In the genomic region with DNA sequence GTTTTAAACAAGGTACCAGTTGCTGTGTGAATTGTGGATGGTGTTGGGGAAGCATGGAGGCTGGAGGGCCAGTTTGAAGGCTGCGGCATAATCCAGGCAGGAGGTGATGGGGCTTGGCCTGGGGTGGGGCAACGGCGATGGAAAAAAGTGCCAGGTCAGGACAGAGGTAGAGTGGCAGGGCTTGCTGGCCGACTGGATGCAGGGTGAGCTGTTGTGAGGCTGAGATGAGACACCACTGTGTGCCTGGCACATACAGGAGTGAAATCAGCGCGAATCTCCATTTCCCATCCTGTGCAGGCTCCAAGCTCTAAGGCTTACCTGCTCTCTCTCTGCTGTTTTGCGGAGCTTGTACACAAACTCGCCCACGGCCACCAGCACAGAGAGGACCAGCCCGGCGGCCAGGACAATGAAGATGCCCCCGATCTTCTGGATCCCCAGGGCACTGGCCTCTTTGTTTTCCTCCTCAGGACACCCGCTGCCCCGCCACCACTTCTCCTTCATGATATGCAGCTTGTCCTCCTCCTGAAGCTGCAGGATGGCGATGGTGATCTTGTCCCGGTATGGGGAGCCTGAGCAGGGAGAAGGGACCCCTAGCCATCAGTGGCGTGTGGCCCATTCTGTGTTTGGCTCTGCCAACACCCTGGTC, we compare ENCODE assay signal across 2 cellular contexts.
TF ChIP-seq lines count a peak whose summit lies in the region.

No MANE protein-coding gene starts in this region.

TF ChIP-seq in GM23338, 12 proteins besides CTCF, POLR2A, EP300 and RAD21 (continues in another document):
- TF ChIP-seq NANOG (IDR thresholded peaks at IDR 0.05; ENCODE audit: borderline replicate concordance) = no peak
- no peak for TF ChIP-seq STAT1 (IDR thresholded peaks at IDR 0.05; ENCODE audit: unreplicated experiment)
- TF ChIP-seq CREB1 (CRISPR knock-in tag; IDR thresholded peaks at IDR 0.05; ENCODE audit: low read depth) = no peak
- no peak for TF ChIP-seq EZH2phosphoT487 (IDR thresholded peaks at IDR 0.05; ENCODE audit: unreplicated experiment)
- TF ChIP-seq ZNF331 (CRISPR knock-in tag; IDR thresholded peaks at IDR 0.05; ENCODE audit: low read depth) = no peak
- TF ChIP-seq, protein P1, sequence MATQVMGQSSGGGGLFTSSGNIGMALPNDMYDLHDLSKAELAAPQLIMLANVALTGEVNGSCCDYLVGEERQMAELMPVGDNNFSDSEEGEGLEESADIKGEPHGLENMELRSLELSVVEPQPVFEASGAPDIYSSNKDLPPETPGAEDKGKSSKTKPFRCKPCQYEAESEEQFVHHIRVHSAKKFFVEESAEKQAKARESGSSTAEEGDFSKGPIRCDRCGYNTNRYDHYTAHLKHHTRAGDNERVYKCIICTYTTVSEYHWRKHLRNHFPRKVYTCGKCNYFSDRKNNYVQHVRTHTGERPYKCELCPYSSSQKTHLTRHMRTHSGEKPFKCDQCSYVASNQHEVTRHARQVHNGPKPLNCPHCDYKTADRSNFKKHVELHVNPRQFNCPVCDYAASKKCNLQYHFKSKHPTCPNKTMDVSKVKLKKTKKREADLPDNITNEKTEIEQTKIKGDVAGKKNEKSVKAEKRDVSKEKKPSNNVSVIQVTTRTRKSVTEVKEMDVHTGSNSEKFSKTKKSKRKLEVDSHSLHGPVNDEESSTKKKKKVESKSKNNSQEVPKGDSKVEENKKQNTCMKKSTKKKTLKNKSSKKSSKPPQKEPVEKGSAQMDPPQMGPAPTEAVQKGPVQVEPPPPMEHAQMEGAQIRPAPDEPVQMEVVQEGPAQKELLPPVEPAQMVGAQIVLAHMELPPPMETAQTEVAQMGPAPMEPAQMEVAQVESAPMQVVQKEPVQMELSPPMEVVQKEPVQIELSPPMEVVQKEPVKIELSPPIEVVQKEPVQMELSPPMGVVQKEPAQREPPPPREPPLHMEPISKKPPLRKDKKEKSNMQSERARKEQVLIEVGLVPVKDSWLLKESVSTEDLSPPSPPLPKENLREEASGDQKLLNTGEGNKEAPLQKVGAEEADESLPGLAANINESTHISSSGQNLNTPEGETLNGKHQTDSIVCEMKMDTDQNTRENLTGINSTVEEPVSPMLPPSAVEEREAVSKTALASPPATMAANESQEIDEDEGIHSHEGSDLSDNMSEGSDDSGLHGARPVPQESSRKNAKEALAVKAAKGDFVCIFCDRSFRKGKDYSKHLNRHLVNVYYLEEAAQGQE (IDR thresholded peaks at IDR 0.05; ENCODE audit: unreplicated experiment) = no peak
- no peak for TF ChIP-seq EZH2 (IDR thresholded peaks at IDR 0.05; ENCODE audit: low read depth, unreplicated experiment)
- TF ChIP-seq, protein P2, sequence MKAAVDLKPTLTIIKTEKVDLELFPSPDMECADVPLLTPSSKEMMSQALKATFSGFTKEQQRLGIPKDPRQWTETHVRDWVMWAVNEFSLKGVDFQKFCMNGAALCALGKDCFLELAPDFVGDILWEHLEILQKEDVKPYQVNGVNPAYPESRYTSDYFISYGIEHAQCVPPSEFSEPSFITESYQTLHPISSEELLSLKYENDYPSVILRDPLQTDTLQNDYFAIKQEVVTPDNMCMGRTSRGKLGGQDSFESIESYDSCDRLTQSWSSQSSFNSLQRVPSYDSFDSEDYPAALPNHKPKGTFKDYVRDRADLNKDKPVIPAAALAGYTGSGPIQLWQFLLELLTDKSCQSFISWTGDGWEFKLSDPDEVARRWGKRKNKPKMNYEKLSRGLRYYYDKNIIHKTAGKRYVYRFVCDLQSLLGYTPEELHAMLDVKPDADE (IDR thresholded peaks at IDR 0.05) = no peak
- no peak for TF ChIP-seq JUNB (IDR thresholded peaks at IDR 0.05; ENCODE audit: unreplicated experiment)
- no peak for TF ChIP-seq POLR2AphosphoS5 (IDR thresholded peaks at IDR 0.05; ENCODE audit: low read depth)
- no peak for TF ChIP-seq ZNF114 (CRISPR knock-in tag; IDR thresholded peaks at IDR 0.05)

TF ChIP-seq in H1, 55 proteins besides CTCF, POLR2A, EP300 and RAD21:
- TF ChIP-seq EZH2 (IDR thresholded peaks at IDR 0.05; ENCODE audit: low read depth, low read length, severe bottlenecking) = no peak
- TF ChIP-seq TBP (IDR thresholded peaks at IDR 0.05; ENCODE audit: low read depth, low read length) = no peak
- no peak for TF ChIP-seq CEBPB (IDR thresholded peaks at IDR 0.05; ENCODE audit: low read depth, low read length)
- no peak for TF ChIP-seq CTBP2 (IDR thresholded peaks at IDR 0.05; ENCODE audit: borderline replicate concordance, insufficient read depth, insufficient read length, low read length)
- no peak for TF ChIP-seq BCL11A (IDR thresholded peaks at IDR 0.05; ENCODE audit: low read depth in 2 of 2, low read length in 2 of 2)
- no peak for TF ChIP-seq SIRT6 (IDR thresholded peaks at IDR 0.05; ENCODE audit: low read length)
- TF ChIP-seq, protein P3, sequence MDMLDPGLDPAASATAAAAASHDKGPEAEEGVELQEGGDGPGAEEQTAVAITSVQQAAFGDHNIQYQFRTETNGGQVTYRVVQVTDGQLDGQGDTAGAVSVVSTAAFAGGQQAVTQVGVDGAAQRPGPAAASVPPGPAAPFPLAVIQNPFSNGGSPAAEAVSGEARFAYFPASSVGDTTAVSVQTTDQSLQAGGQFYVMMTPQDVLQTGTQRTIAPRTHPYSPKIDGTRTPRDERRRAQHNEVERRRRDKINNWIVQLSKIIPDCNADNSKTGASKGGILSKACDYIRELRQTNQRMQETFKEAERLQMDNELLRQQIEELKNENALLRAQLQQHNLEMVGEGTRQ (IDR thresholded peaks at IDR 0.05; ENCODE audit: low read length) = no peak
- TF ChIP-seq CREB1 (IDR thresholded peaks at IDR 0.05) = no peak
- no peak for TF ChIP-seq ASH2L (IDR thresholded peaks at IDR 0.05; ENCODE audit: low read length)
- no peak for TF ChIP-seq SP1 (IDR thresholded peaks at IDR 0.05; ENCODE audit: low read depth, low read length)
